ENCODE assay signal across 17 cellular contexts in the genomic region with DNA sequence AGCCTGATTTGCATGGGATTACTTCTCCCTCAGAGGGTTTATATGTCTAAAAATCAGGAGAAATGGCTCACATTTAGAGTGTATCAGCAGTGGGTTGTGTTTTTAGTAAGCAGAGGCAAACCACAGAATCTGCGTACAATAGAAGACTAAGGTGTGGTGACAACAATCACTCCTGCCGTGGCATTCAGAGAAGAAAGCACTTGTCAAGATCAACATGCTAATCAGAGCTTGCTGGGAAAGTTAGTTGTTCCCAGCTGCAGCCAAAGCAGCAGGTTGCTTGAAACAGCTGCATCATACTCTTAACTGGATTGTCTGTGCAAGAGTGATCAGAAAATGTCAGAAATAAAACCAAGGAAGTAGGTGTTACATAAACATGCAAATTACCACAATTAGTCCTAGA.
DNase-seq lines count a peak whose midpoint lies in the region; ATAC-seq and TF ChIP-seq lines count a peak whose summit lies in the region.
"Had no signal": no experiment of that assay in that cellular context is flagged by ENCODE, and none has a peak within 500 bp of the region (broad histone marks: within the 10 kb centered on the region; RNA-seq: fewer than 3 reads in every experiment).

No MANE protein-coding gene starts in this region.

- H3K9me2 ChIP-seq in GM23338 (ENCODE audit: insufficient read depth) = no peaks in the 10 kb centered on the region

- no peak overlapping the region for H3K27ac Mint-ChIP-seq in GM23338
- H3K27ac Mint-ChIP-seq in endodermal cell = no peak overlapping the region
- no peak overlapping the region for H3K27ac Mint-ChIP-seq in neural progenitor cell
- H3K27ac Mint-ChIP-seq: CD8-positive, alpha-beta memory T cell; HFFc6 had no signal

- no peak overlapping the region for H3K27ac ChIP-seq in GM23338 (ENCODE audit: low read depth)
- no peak overlapping the region for H3K27ac ChIP-seq in endodermal cell (ENCODE audit: low read depth, low read length)
- no peak overlapping the region for H3K27ac ChIP-seq in neural progenitor cell
- H3K27ac ChIP-seq: GM23248 had no signal

- no peak overlapping the region for H3K9ac ChIP-seq in endodermal cell (ENCODE audit: extremely low read depth, low read length, poor library complexity, severe bottlenecking)
- no peak overlapping the region for H3K9ac ChIP-seq in neural progenitor cell
- H3K9ac ChIP-seq: GM23248 had no signal

- H3K4me1 Mint-ChIP-seq in GM23338 = peaks cover 11% of the 10 kb centered on the region; the same call in 2 of the 3 replicates
- peaks cover 11% of the 10 kb centered on the region for H3K4me1 Mint-ChIP-seq in endodermal cell
- H3K4me1 Mint-ChIP-seq in neural progenitor cell = peaks cover 19% of the 10 kb centered on the region
- H3K4me1 Mint-ChIP-seq: CD4-positive, CD25-positive, alpha-beta regulatory T cell; CD8-positive, alpha-beta memory T cell had no signal

- H4K20me1 ChIP-seq in GM23338 (replicated peaks; ENCODE audit: insufficient read depth) (no peaks in the 10 kb centered on the region), neural progenitor cell (ENCODE audit: low read depth) (no peaks in the 10 kb centered on the region)

- H2AFZ ChIP-seq in GM23338 (no peak overlapping the region), neural progenitor cell (replicated peaks) (no peak overlapping the region)
- H2AFZ ChIP-seq: GM23248 had no signal

- DNase-seq in GM23338 (ENCODE audit: low spot score) (no peak), NCI-H748 treated with DMSO at 0.1 percent for 48 hours (lab: John Stamatoyannopoulos, UW) (peak; percentile 5), endodermal cell (peak; percentile 70), neural progenitor cell (ENCODE audit: low spot score) (peak; percentile 53), HK-2 (ENCODE audit: unreplicated experiment) (no peak), SHP77 treated with DMSO at 0.1 percent for 48 hours (lab: John Stamatoyannopoulos, UW) (no peak)
- DNase-seq: ACHN; BE2C; C1 segment of cervical spinal cord; Caco-2; CD4-positive, CD25-positive, alpha-beta regulatory T cell; CD8-positive, alpha-beta memory T cell; GM23248; H7; HFFc6 had no signal

- 27 to 37% methylated on average over 2 of the region's 2 CpGs for WGBS in endodermal cell (ENCODE audit: insufficient coverage in 1 of 2, insufficient read length in 1 of 2), 2 experiments

- H3K79me2 ChIP-seq in GM23338 (replicated peaks; ENCODE audit: insufficient read depth) = no peaks in the 10 kb centered on the region
- no peaks in the 10 kb centered on the region for H3K79me2 ChIP-seq in neural progenitor cell (ENCODE audit: low read depth)

- H3K27me3 Mint-ChIP-seq in GM23338 (ENCODE audit: insufficient read depth, low read depth, poor library complexity) (no peaks in the 10 kb centered on the region), endodermal cell (ENCODE audit: insufficient read depth) (no peaks in the 10 kb centered on the region), neural progenitor cell (ENCODE audit: insufficient read depth, low read depth) (no peaks in the 10 kb centered on the region)
- H3K27me3 Mint-ChIP-seq: CD4-positive, CD25-positive, alpha-beta regulatory T cell; CD8-positive, alpha-beta memory T cell had no signal

- H3K4me1 ChIP-seq in GM23338 (ENCODE audit: insufficient read depth) = no peaks in the 10 kb centered on the region
- peaks cover 4% of the 10 kb centered on the region for H3K4me1 ChIP-seq in endodermal cell (ENCODE audit: control insufficient read depth, insufficient read depth, low read length)
- H3K4me1 ChIP-seq in neural progenitor cell = peaks cover 28% of the 10 kb centered on the region
- H3K4me1 ChIP-seq: BE2C, Caco-2 had no signal

- H3K27me3 ChIP-seq in GM23338 (ENCODE audit: insufficient read depth) (no peaks in the 10 kb centered on the region), endodermal cell (ENCODE audit: control insufficient read depth, insufficient read depth, low read length, poor library complexity, severe bottlenecking) (no peaks in the 10 kb centered on the region), neural progenitor cell (no peaks in the 10 kb centered on the region)
- H3K27me3 ChIP-seq: BE2C had no signal

- H3K36me3 Mint-ChIP-seq in GM23338 (ENCODE audit: low read depth) = no peaks in the 10 kb centered on the region
- H3K36me3 Mint-ChIP-seq in endodermal cell (ENCODE audit: low read depth) = no peaks in the 10 kb centered on the region
- H3K36me3 Mint-ChIP-seq in neural progenitor cell = no peaks in the 10 kb centered on the region
- H3K36me3 Mint-ChIP-seq: CD4-positive, CD25-positive, alpha-beta regulatory T cell; CD8-positive, alpha-beta memory T cell had no signal

- H3K36me3 ChIP-seq in GM23338 (ENCODE audit: insufficient read depth) (no peaks in the 10 kb centered on the region), endodermal cell (ENCODE audit: control insufficient read depth, insufficient read depth, low read length) (no peaks in the 10 kb centered on the region), neural progenitor cell (no peaks in the 10 kb centered on the region)
- H3K36me3 ChIP-seq: BE2C had no signal

- H3K4me3 ChIP-seq in GM23338 (no peak overlapping the region), endodermal cell (ENCODE audit: low read length) (no peak overlapping the region), neural progenitor cell (no peak overlapping the region)
- H3K4me3 ChIP-seq: GM23248 had no signal

- no peak for TF ChIP-seq CTCF in GM23338 (conservative IDR thresholded peaks at IDR 0.05; ENCODE audit: low read depth in 2 of 2)
- TF ChIP-seq CTCF in endodermal cell (conservative IDR thresholded peaks at IDR 0.05) = no peak
- no peak for TF ChIP-seq CTCF in neural progenitor cell (IDR thresholded peaks at IDR 0.05)

- H3F3A ChIP-seq in GM23338 (replicated peaks; ENCODE audit: low read depth) = no peaks in the 10 kb centered on the region
- H3F3A ChIP-seq in neural progenitor cell (ENCODE audit: low read depth) = no peaks in the 10 kb centered on the region

- H3K9me3 ChIP-seq in endodermal cell (ENCODE audit: control insufficient read depth, low read length) = no peaks in the 10 kb centered on the region
- no peaks in the 10 kb centered on the region for H3K9me3 ChIP-seq in neural progenitor cell (ENCODE audit: low read depth)
- H3K9me3 ChIP-seq: BE2C, Caco-2 had no signal

- H3K4me3 Mint-ChIP-seq in GM23338 (no peak overlapping the region), endodermal cell (no peak overlapping the region), neural progenitor cell (no peak overlapping the region)
- H3K4me3 Mint-ChIP-seq: CD4-positive, CD25-positive, alpha-beta regulatory T cell; CD8-positive, alpha-beta memory T cell; HFFc6 had no signal

- ATAC-seq in GM23338 (peak; percentile 46; the same call in 2 of the 3 replicates), HG03196 (IDR thresholded peaks at IDR 0.05; ENCODE audit: unreplicated experiment) (no peak)
- ATAC-seq: HCT116 had no signal

- no peaks in the 10 kb centered on the region for H3K9me3 Mint-ChIP-seq in GM23338
- no peaks in the 10 kb centered on the region for H3K9me3 Mint-ChIP-seq in endodermal cell
- H3K9me3 Mint-ChIP-seq in neural progenitor cell = no peaks in the 10 kb centered on the region

- H3K4me2 ChIP-seq in GM23338 = no peak overlapping the region
- no peak overlapping the region for H3K4me2 ChIP-seq in neural progenitor cell

Comparison
In these comparisons a context has a peak if more than half of its experiments do, and no peak if none do; other contexts are left out.
1. DNase-seq: peak in NCI-H748 treated with DMSO at 0.1 percent for 48 hours (single experiment), endodermal cell (single experiment) and neural progenitor cell (single experiment); none in GM23338 (single experiment), HK-2 (single experiment) and SHP77 treated with DMSO at 0.1 percent for 48 hours (single experiment).